In genomic region chr12:74539765-74540526, GRCh38 we compare ENCODE assay signal across 1 cellular context.
TF ChIP-seq lines count a peak whose summit lies in the region.

No MANE protein-coding gene starts in this region.

TF ChIP-seq in K562, 482 proteins besides CTCF, POLR2A, EP300 and RAD21 (continued from another document and continues in another):
- TF ChIP-seq CHD7 (IDR thresholded peaks at IDR 0.05; ENCODE audit: low read depth, low read length) = no peak
- TF ChIP-seq ZNF124 (CRISPR knock-in tag; IDR thresholded peaks at IDR 0.05) = no peak
- TF ChIP-seq, protein P1, sequence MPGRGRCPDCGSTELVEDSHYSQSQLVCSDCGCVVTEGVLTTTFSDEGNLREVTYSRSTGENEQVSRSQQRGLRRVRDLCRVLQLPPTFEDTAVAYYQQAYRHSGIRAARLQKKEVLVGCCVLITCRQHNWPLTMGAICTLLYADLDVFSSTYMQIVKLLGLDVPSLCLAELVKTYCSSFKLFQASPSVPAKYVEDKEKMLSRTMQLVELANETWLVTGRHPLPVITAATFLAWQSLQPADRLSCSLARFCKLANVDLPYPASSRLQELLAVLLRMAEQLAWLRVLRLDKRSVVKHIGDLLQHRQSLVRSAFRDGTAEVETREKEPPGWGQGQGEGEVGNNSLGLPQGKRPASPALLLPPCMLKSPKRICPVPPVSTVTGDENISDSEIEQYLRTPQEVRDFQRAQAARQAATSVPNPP (IDR thresholded peaks at IDR 0.05; ENCODE audit: borderline replicate concordance, insufficient read depth, insufficient read length) = no peak
- no peak for TF ChIP-seq ARID2 (IDR thresholded peaks at IDR 0.05)
- TF ChIP-seq XRCC3 (IDR thresholded peaks at IDR 0.05) = no peak
- TF ChIP-seq ZNF347 (CRISPR knock-in tag; IDR thresholded peaks at IDR 0.05; ENCODE audit: low read depth) = no peak
- no peak for TF ChIP-seq MEF2D (tag; conservative IDR thresholded peaks at IDR 0.05; ENCODE audit: low read depth)
- TF ChIP-seq CTBP1 (IDR thresholded peaks at IDR 0.05; ENCODE audit: borderline replicate concordance) = no peak
- no peak for TF ChIP-seq NFIX (CRISPR knock-in tag; IDR thresholded peaks at IDR 0.05; ENCODE audit: low read depth)
- no peak for TF ChIP-seq ZNF23 (CRISPR knock-in tag; IDR thresholded peaks at IDR 0.05)
- peak; percentile 78 for TF ChIP-seq ZNF316 (IDR thresholded peaks at IDR 0.05)
- no peak for TF ChIP-seq ZNF696 (CRISPR knock-in tag; conservative IDR thresholded peaks at IDR 0.05)
- TF ChIP-seq, protein P2, sequence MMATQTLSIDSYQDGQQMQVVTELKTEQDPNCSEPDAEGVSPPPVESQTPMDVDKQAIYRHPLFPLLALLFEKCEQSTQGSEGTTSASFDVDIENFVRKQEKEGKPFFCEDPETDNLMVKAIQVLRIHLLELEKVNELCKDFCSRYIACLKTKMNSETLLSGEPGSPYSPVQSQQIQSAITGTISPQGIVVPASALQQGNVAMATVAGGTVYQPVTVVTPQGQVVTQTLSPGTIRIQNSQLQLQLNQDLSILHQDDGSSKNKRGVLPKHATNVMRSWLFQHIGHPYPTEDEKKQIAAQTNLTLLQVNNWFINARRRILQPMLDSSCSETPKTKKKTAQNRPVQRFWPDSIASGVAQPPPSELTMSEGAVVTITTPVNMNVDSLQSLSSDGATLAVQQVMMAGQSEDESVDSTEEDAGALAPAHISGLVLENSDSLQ (IDR thresholded peaks at IDR 0.05) = peak; percentile 70
- TF ChIP-seq PTTG1 (tag; IDR thresholded peaks at IDR 0.05; ENCODE audit: low read depth) = no peak
- no peak for TF ChIP-seq POLR2H (tag; IDR thresholded peaks at IDR 0.05; ENCODE audit: low read depth)
- no peak for TF ChIP-seq ZBTB49 (CRISPR knock-in tag; IDR thresholded peaks at IDR 0.05; ENCODE audit: borderline replicate concordance)
- TF ChIP-seq ZNF324 (CRISPR knock-in tag; IDR thresholded peaks at IDR 0.05) = no peak
- TF ChIP-seq SUPT5H (IDR thresholded peaks at IDR 0.05) = no peak
- no peak for TF ChIP-seq ZNF384 (IDR thresholded peaks at IDR 0.05; ENCODE audit: low read depth, low read length)
- no peak for TF ChIP-seq ZBTB9 (CRISPR knock-in tag; IDR thresholded peaks at IDR 0.05)
- no peak for TF ChIP-seq RBM15 (IDR thresholded peaks at IDR 0.05; ENCODE audit: insufficient read depth, low read length)
- TF ChIP-seq MAFG (tag; conservative IDR thresholded peaks at IDR 0.05) = peak; percentile 83
- TF ChIP-seq CC2D1A (IDR thresholded peaks at IDR 0.05) = no peak
- peak; percentile 66 for TF ChIP-seq NFE2L1 (tag; IDR thresholded peaks at IDR 0.05; ENCODE audit: borderline replicate concordance, low read depth)
- no peak for TF ChIP-seq GABPB1 (CRISPR knock-in tag; IDR thresholded peaks at IDR 0.05)
- TF ChIP-seq SMAD4 (CRISPR knock-in tag; conservative IDR thresholded peaks at IDR 0.05) = no peak
- TF ChIP-seq ZNF318 (IDR thresholded peaks at IDR 0.05; ENCODE audit: borderline replicate concordance in 1 of 2, low read depth in 1 of 2) = no peak
- TF ChIP-seq HIVEP1 (CRISPR knock-in tag; IDR thresholded peaks at IDR 0.05) = no peak
- TF ChIP-seq SRSF9 (IDR thresholded peaks at IDR 0.05; ENCODE audit: borderline replicate concordance, low read depth, low read length) = no peak
- TF ChIP-seq IRF9 (tag; IDR thresholded peaks at IDR 0.05) = no peak
- 0 out of 2 replicates have a peak, but pooled peaks have one; percentile 52 for TF ChIP-seq DNMT1 (IDR thresholded peaks at IDR 0.05)
- TF ChIP-seq POLR2AphosphoS2 (IDR thresholded peaks at IDR 0.05; ENCODE audit: low read length) = no peak
